In the genomic region with DNA sequence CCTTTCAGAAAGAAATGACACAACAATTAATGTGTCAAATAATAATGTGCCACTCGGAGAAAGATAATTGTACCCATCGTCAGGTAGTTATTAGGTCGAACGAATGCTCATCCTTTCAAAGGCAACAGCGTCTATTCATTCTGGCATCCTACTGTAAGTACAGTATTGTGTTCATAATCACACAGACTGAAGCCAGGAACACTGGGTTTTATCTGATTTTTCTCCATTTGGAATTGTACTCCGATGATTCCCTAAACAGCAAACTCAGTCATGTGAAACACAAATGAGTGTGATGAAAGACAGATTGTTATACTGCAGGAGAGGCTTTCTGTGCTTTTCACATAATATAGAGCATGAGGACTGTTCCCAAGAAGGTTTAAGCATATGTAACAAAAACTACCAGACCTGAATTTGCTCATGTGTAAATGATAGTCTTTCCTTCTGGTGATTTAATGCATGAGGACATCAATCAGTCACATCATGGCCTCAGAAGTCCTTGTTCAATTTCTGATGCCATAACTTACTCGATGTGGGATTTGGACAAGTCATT, we compare ENCODE assay signal across 14 cellular contexts.
"Had no signal": no experiment of that assay in that cellular context is flagged by ENCODE, and none has a peak within 500 bp of the region (broad histone marks: within the 10 kb centered on the region; RNA-seq: fewer than 3 reads in every experiment).

No MANE protein-coding gene starts in this region.

- H3K9me3 ChIP-seq: colonic mucosa, esophagus muscularis mucosa had no signal

- H3K36me3 Mint-ChIP-seq: activated naive CD4-positive, alpha-beta T cell treated with anti-CD3 and anti-CD28 coated beads, Interleukin-2, amount 50 U/mL, for 72 hours; stimulated activated memory B cell treated with anti-CD40 and anti-IgM and Interleukin-4, amounts not matched to agents 10 μg/mL and 1 μg/mL and 100 μg/mL, for 72 hours; WTC11 had no signal

- H3K27ac Mint-ChIP-seq: activated CD8-positive, alpha-beta T cell treated with anti-CD3 and anti-CD28 coated beads for 36 hours; activated naive CD4-positive, alpha-beta T cell treated with anti-CD3 and anti-CD28 coated beads, Interleukin-2, amount 50 U/mL, for 72 hours; nephron progenitor cell; stimulated activated memory B cell treated with anti-CD40 and anti-IgM and Interleukin-4, amounts not matched to agents 10 μg/mL and 1 μg/mL and 100 μg/mL, for 72 hours; T-helper 1 cell treated with Interleukin-12 subunit alpha and Interleukin-12 subunit beta and Interleukin-4 antibody, amounts not matched to agents 30 μg/mL and 1 μg/mL, for 36 hours; WTC11 had no signal

- H3K27me3 ChIP-seq: colonic mucosa, esophagus muscularis mucosa had no signal

- H3K36me3 ChIP-seq: colonic mucosa, esophagus muscularis mucosa had no signal

- DNase-seq: activated CD4-positive, alpha-beta T cell treated with anti-CD3 and anti-CD28 coated beads for 48 hours; activated CD8-positive, alpha-beta T cell treated with anti-CD3 and anti-CD28 coated beads for 36 hours; activated effector memory CD4-positive, alpha-beta T cell treated with Interleukin-2 at 50 U/mL for 16 hours; activated T-cell treated with anti-CD3 and anti-CD28 coated beads, Interleukin-2, amount 50 U/mL, for 4 hours; central memory CD4-positive, alpha-beta T cell; colonic mucosa; nephron progenitor cell; stimulated activated CD4-positive, alpha-beta T cell treated with anti-CD3 and anti-CD28 coated beads, Interleukin-2, amount 100 ng/mL, for 48 hours had no signal

- H2AFZ ChIP-seq: parathyroid adenoma had no signal

- H3K27ac ChIP-seq: colonic mucosa, esophagus muscularis mucosa, parathyroid adenoma had no signal

- H3K9ac ChIP-seq: parathyroid adenoma had no signal

- H3K79me2 ChIP-seq: parathyroid adenoma had no signal

- ATAC-seq: activated CD8-positive, alpha-beta T cell treated with anti-CD3 and anti-CD28 coated beads for 36 hours; activated naive CD4-positive, alpha-beta T cell treated with anti-CD3 and anti-CD28 coated beads, Interleukin-2, amount 50 U/mL, for 72 hours; activated T-cell treated with anti-CD3 and anti-CD28 coated beads, Interleukin-2, amount 50 U/mL, for 4 hours; stimulated activated memory B cell treated with anti-CD40 and anti-IgM and Interleukin-4, amounts not matched to agents 10 μg/mL and 1 μg/mL and 100 μg/mL, for 72 hours; WTC11 had no signal

- H3K9me3 Mint-ChIP-seq: activated CD8-positive, alpha-beta T cell treated with anti-CD3 and anti-CD28 coated beads for 36 hours; activated naive CD4-positive, alpha-beta T cell treated with anti-CD3 and anti-CD28 coated beads, Interleukin-2, amount 50 U/mL, for 72 hours; activated T-cell treated with anti-CD3 and anti-CD28 coated beads, Interleukin-2, amount 50 U/mL, for 4 hours; nephron progenitor cell; stimulated activated memory B cell treated with anti-CD40 and anti-IgM and Interleukin-4, amounts not matched to agents 10 μg/mL and 1 μg/mL and 100 μg/mL, for 72 hours; T-helper 1 cell treated with Interleukin-12 subunit alpha and Interleukin-12 subunit beta and Interleukin-4 antibody, amounts not matched to agents 30 μg/mL and 1 μg/mL, for 36 hours; WTC11 had no signal

- H3K4me3 ChIP-seq: colonic mucosa, esophagus muscularis mucosa had no signal

- H3K4me1 ChIP-seq: colonic mucosa, esophagus muscularis mucosa, parathyroid adenoma had no signal

- H3K4me3 Mint-ChIP-seq: activated CD8-positive, alpha-beta T cell treated with anti-CD3 and anti-CD28 coated beads for 36 hours; activated T-cell treated with anti-CD3 and anti-CD28 coated beads, Interleukin-2, amount 50 U/mL, for 4 hours; nephron progenitor cell; stimulated activated memory B cell treated with anti-CD40 and anti-IgM and Interleukin-4, amounts not matched to agents 10 μg/mL and 1 μg/mL and 100 μg/mL, for 72 hours; T-helper 1 cell treated with Interleukin-12 subunit alpha and Interleukin-12 subunit beta and Interleukin-4 antibody, amounts not matched to agents 30 μg/mL and 1 μg/mL, for 36 hours; WTC11 had no signal

- H3K27me3 Mint-ChIP-seq: stimulated activated memory B cell treated with anti-CD40 and anti-IgM and Interleukin-4, amounts not matched to agents 10 μg/mL and 1 μg/mL and 100 μg/mL, for 72 hours had no signal
